ENCODE assay signal across 8 cellular contexts in the genomic region with DNA sequence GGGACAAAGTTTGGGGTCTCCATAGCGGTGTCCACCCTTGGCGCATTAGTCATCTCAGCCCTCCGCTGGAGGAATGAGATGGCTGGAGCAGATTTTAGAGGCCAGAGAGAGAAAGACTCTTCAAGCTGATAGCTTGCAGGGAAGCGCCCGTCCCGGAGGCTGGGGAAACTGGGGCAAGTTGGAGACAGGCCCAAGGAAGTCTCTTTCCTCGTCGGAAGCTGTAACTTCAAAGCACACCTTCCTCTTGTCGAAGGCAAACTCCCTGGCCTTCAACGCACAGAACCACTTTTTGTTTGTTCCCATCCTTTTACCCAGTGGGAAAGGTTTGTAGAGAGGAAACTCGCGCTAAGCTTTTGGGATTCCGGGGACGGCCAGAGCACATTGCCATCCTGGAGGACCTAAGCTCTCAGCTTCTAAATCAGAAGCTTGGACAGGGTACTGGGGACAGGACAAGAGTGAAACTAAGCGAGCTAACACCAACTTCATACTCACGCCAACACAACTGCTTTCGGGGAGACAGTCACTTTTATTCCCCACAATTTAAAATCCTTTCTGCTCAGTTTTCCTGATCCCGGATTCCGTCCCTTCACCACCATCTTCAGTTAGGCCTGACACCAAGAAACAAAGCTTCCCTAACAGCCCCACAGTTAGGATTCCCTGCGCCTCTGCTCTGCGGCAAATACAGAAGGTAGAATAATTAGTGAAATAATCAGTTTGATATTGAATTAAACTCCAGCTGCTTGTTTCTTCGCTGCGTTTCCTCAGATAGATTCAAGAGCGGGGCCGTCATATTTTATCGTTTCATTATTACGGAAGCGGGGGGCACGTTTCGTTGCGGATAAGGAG. TPM values are rescaled to one million over a fixed set of nuclear protein-coding genes. Genes with fewer than 3 reads are reported as not detected.
DNase-seq lines count a peak whose midpoint lies in the region; TF ChIP-seq lines count a peak whose summit lies in the region.

No MANE protein-coding gene starts in this region.

- H3K9me3 Mint-ChIP-seq in activated CD4-positive, alpha-beta T cell treated with anti-CD3 and anti-CD28 coated beads, Interleukin-2, amount 10 ng/mL, durations not matched to agents 24 days and 14 days = peaks cover 9% of the 10 kb centered on the region
- H3K9me3 Mint-ChIP-seq in activated CD4-positive, alpha-beta memory T cell treated with anti-CD3 and anti-CD28 coated beads for 36 hours = no peaks in the 10 kb centered on the region

- no peak overlapping the region for H3K27ac ChIP-seq in spleen
- no peak overlapping the region for H3K27ac ChIP-seq in vagina

- POLR2A ChIA-PET in activated CD4-positive, alpha-beta memory T cell treated with anti-CD3 and anti-CD28 coated beads for 36 hours (lab: Charles Lee) = interaction anchor here (1.7 to 1.9 kb wide), 2 partner anchors 11 to 603 kb away, joined by 4 to 6 read pairs; no protein-coding TSS in a partner anchor

- TF ChIP-seq CTCF in spleen (IDR thresholded peaks at IDR 0.05 in 8 of 11, conservative IDR thresholded peaks at IDR 0.05 in 3 of 11) (no peak), vagina (IDR thresholded peaks at IDR 0.05) (no peak)

- H3K4me1 ChIP-seq in iPS-15b (ENCODE audit: control insufficient read depth, insufficient read depth, low read length) = peaks cover 15% of the 10 kb centered on the region
- peaks cover 13 to 48% (median 40%) of the 10 kb centered on the region in 6 donors for H3K4me1 ChIP-seq in spleen
- H3K4me1 ChIP-seq in vagina = peaks cover 41% of the 10 kb centered on the region

- H3K27me3 Mint-ChIP-seq in activated CD4-positive, alpha-beta T cell treated with anti-CD3 and anti-CD28 coated beads, Interleukin-2, amount 10 ng/mL, durations not matched to agents 24 days and 14 days = peaks cover 84% of the 10 kb centered on the region
- H3K27me3 Mint-ChIP-seq in activated CD4-positive, alpha-beta memory T cell treated with anti-CD3 and anti-CD28 coated beads for 36 hours = peaks cover 70% of the 10 kb centered on the region

- peak overlapping the region; percentile 61 for H3K4me3 ChIP-seq in iPS-15b (ENCODE audit: low read depth, low read length)
- H3K4me3 ChIP-seq in spleen = peak overlapping the region in 7 of 8 donors; percentile 0 to 85 (median 62)
- H3K4me3 ChIP-seq in vagina = peak overlapping the region in 1 of 2 donors; percentile 13

- peak; percentile 64 for DNase-seq in activated CD4-positive, alpha-beta T cell treated with anti-CD3 and anti-CD28 coated beads, Interleukin-2, amount 10 ng/mL, durations not matched to agents 24 days and 14 days
- DNase-seq in activated CD4-positive, alpha-beta T cell treated with anti-CD3 and anti-CD28 coated beads, Interleukin-2, amount 50 U/mL, for 1 hour = no peak
- no peak for DNase-seq in activated CD4-positive, alpha-beta memory T cell treated with anti-CD3 and anti-CD28 coated beads for 36 hours
- DNase-seq in spleen (no peak), superior temporal gyrus (ENCODE audit: extremely low spot score) (no peak), vagina (ENCODE audit: extremely low spot score in 2 of 2) (no peak), AG08396 (ENCODE audit: low spot score) (no peak)

- CTCF ChIA-PET in activated CD4-positive, alpha-beta memory T cell treated with anti-CD3 and anti-CD28 coated beads for 36 hours (lab: Charles Lee) = interaction anchor here (0.6 to 5.8 kb wide), 10 partner anchors 8 to 625 kb away, joined by 3 to 65 read pairs (median 5); partner anchors contain the start of genes AZI2 and ZCWPW2

- H3K36me3 ChIP-seq in iPS-15b (ENCODE audit: control insufficient read depth, insufficient read depth, low read length) (no peaks in the 10 kb centered on the region), spleen (no peaks in the 10 kb centered on the region), vagina (no peaks in the 10 kb centered on the region)

- H3K4me1 Mint-ChIP-seq in activated CD4-positive, alpha-beta T cell treated with anti-CD3 and anti-CD28 coated beads, Interleukin-2, amount 10 ng/mL, durations not matched to agents 24 days and 14 days = peaks cover 36% of the 10 kb centered on the region
- H3K4me1 Mint-ChIP-seq in activated CD4-positive, alpha-beta memory T cell treated with anti-CD3 and anti-CD28 coated beads for 36 hours (ENCODE audit: low read depth) = peaks cover 28% of the 10 kb centered on the region

- TF ChIP-seq POLR2A in spleen (IDR thresholded peaks at IDR 0.05) (no peak), vagina (IDR thresholded peaks at IDR 0.05) (no peak)

- H3K36me3 Mint-ChIP-seq in activated CD4-positive, alpha-beta T cell treated with anti-CD3 and anti-CD28 coated beads, Interleukin-2, amount 10 ng/mL, durations not matched to agents 24 days and 14 days (ENCODE audit: low read depth) = peaks cover 3% of the 10 kb centered on the region
- no peaks in the 10 kb centered on the region for H3K36me3 Mint-ChIP-seq in activated CD4-positive, alpha-beta memory T cell treated with anti-CD3 and anti-CD28 coated beads for 36 hours

- intact Hi-C loops in activated CD4-positive, alpha-beta T cell treated with anti-CD3 and anti-CD28 coated beads, Interleukin-2, amount 10 ng/mL, durations not matched to agents 24 days and 14 days (cut with micrococcal nuclease) = loop anchor here (1.0 to 5.0 kb wide), 4 partner anchors 7 to 563 kb away; no protein-coding TSS in a partner anchor
- intact Hi-C loops in activated CD4-positive, alpha-beta memory T cell treated with anti-CD3 and anti-CD28 coated beads for 36 hours (cut with micrococcal nuclease) = loop anchor here (1.0 to 5.0 kb wide), 3 partner anchors 11 to 328 kb away; no protein-coding TSS in a partner anchor
- intact Hi-C loops in spleen (cut with DNase I; ENCODE audit: low total_unique reads) = no loop called here
- intact Hi-C loops in vagina (cut with DNase I) = no loop called here

- H3K27me3 ChIP-seq in iPS-15b (ENCODE audit: control insufficient read depth, insufficient read depth, low read length) = peaks cover 95% of the 10 kb centered on the region
- peaks cover 3 to 100% (median 94%) of the 10 kb centered on the region in 7 donors for H3K27me3 ChIP-seq in spleen (replicated peaks in 1 of 7)
- peaks cover 20% of the 10 kb centered on the region for H3K27me3 ChIP-seq in vagina

- H3K9me3 ChIP-seq in iPS-15b (ENCODE audit: control insufficient read depth, insufficient read depth, low read length) (no peaks in the 10 kb centered on the region), spleen (peaks cover 0 to 6% (median 0%) of the 10 kb centered on the region in 8 donors), vagina (no peaks in the 10 kb centered on the region)

- peak overlapping the region; percentile 45 for H3K27ac Mint-ChIP-seq in activated CD4-positive, alpha-beta T cell treated with anti-CD3 and anti-CD28 coated beads, Interleukin-2, amount 10 ng/mL, durations not matched to agents 24 days and 14 days
- H3K27ac Mint-ChIP-seq in activated CD4-positive, alpha-beta memory T cell treated with anti-CD3 and anti-CD28 coated beads for 36 hours = no peak overlapping the region

- WGBS in spleen, 5 donors = 3 to 5% (median 4%) methylated on average over 31 of the region's 31 CpGs

- no peak overlapping the region for H3K9ac ChIP-seq in iPS-15b (ENCODE audit: low read depth, low read length)

- peak overlapping the region; percentile 85 for H3K4me3 Mint-ChIP-seq in activated CD4-positive, alpha-beta T cell treated with anti-CD3 and anti-CD28 coated beads, Interleukin-2, amount 10 ng/mL, durations not matched to agents 24 days and 14 days
- H3K4me3 Mint-ChIP-seq in activated CD4-positive, alpha-beta memory T cell treated with anti-CD3 and anti-CD28 coated beads for 36 hours = peak overlapping the region; percentile 64

RNA-seq across cellular contexts. Expression of gene EOMES, which starts 1.1 kb away (rescaled TPM):
- 7.4 and 7.8 TPM in 2 replicates for total RNA-seq in activated CD4-positive, alpha-beta T cell treated with anti-CD3 and anti-CD28 coated beads, Interleukin-2, amount 10 ng/mL, durations not matched to agents 24 days and 14 days
- total RNA-seq in activated CD4-positive, alpha-beta memory T cell treated with anti-CD3 and anti-CD28 coated beads for 36 hours = 1 to 10 TPM; 1.4 to 1.5 TPM
- total RNA-seq in spleen (10 to 100 TPM in 6 of 7 donors, 1 to 10 TPM in 1; 7.7 to 17.2 (median 14.6) TPM), vagina (0.49 TPM)
- polyA plus RNA-seq in spleen = 1 to 10 TPM; 1.1 to 2.3 (median 1.3) TPM

Comparison
In these comparisons a context has a peak if more than half of its experiments do, and no peak if none do; other contexts are left out.
1. intact Hi-C loops: an anchor here in activated CD4-positive, alpha-beta T cell treated with anti-CD3 and anti-CD28 coated beads, Interleukin-2, amount 10 ng/mL, durations not matched to agents 24 days and 14 days (1.0 to 5.0 kb wide) and activated CD4-positive, alpha-beta memory T cell treated with anti-CD3 and anti-CD28 coated beads for 36 hours (1.0 to 5.0 kb wide); none called in spleen and vagina.